In genomic region chr19:45385392-45386221, GRCh38 we compare ENCODE assay signal across 14 cellular contexts. TPM values are rescaled to one million over a fixed set of nuclear protein-coding genes. Genes with fewer than 3 reads are reported as not detected.
DNase-seq lines count a peak whose midpoint lies in the region; ATAC-seq and TF ChIP-seq lines count a peak whose summit lies in the region.
"Had no signal": no experiment of that assay in that cellular context is flagged by ENCODE, and none has a peak within 500 bp of the region (broad histone marks: within the 10 kb centered on the region; RNA-seq: fewer than 3 reads in every experiment).

No MANE protein-coding gene starts in this region.

- H3K4me1 ChIP-seq in iPS-15b (ENCODE audit: control insufficient read depth, insufficient read depth, low read length): no peaks in the 10 kb centered on the region

- H3K4me3 Mint-ChIP-seq in T-cell (no peak overlapping the region), nephron progenitor cell (no peak overlapping the region)
- H3K4me3 Mint-ChIP-seq in stimulated activated naive B cell treated with anti-CD40 and anti-IgM and Interleukin-4, amounts not matched to agents 10 μg/mL and 1 μg/mL and 100 μg/mL, for 72 hours: no peak overlapping the region

- peak overlapping the region; percentile 37 for H3K4me3 ChIP-seq in iPS-15b (ENCODE audit: low read depth, low read length)
- H3K4me3 ChIP-seq: thoracic aorta had no signal

- H3K27ac Mint-ChIP-seq in T-cell: no peak overlapping the region
- H3K27ac Mint-ChIP-seq in stimulated activated naive B cell treated with anti-CD40 and anti-IgM and Interleukin-4, amounts not matched to agents 10 μg/mL and 1 μg/mL and 100 μg/mL, for 72 hours: peak overlapping the region; percentile 20
- no peak overlapping the region for H3K27ac Mint-ChIP-seq in nephron progenitor cell

- POLR2A ChIA-PET in T-cell (lab: Charles Lee): no interaction called here

- H3K36me3 Mint-ChIP-seq in T-cell: no peaks in the 10 kb centered on the region
- no peaks in the 10 kb centered on the region for H3K36me3 Mint-ChIP-seq in stimulated activated naive B cell treated with anti-CD40 and anti-IgM and Interleukin-4, amounts not matched to agents 10 μg/mL and 1 μg/mL and 100 μg/mL, for 72 hours
- H3K36me3 Mint-ChIP-seq in nephron progenitor cell (ENCODE audit: low read depth): no peaks in the 10 kb centered on the region

- H3K36me3 ChIP-seq in iPS-15b (ENCODE audit: control insufficient read depth, insufficient read depth, low read length): no peaks in the 10 kb centered on the region

- ATAC-seq in T-cell (replicated peaks in 1 of 4) (peak in 3 of 4 experiments; percentile 12 to 49 (median 38)), GM19324 (IDR thresholded peaks at IDR 0.05; ENCODE audit: low FRiP score, unreplicated experiment) (no peak)
- ATAC-seq in stimulated activated naive B cell treated with anti-CD40 and anti-IgM and Interleukin-4, amounts not matched to agents 10 μg/mL and 1 μg/mL and 100 μg/mL, for 72 hours (replicated peaks): no peak

- H3K4me1 Mint-ChIP-seq in T-cell (peaks cover 0 to 3% (median 2%) of the 10 kb centered on the region in 3 donors), nephron progenitor cell (no peaks in the 10 kb centered on the region)
- H3K4me1 Mint-ChIP-seq in stimulated activated naive B cell treated with anti-CD40 and anti-IgM and Interleukin-4, amounts not matched to agents 10 μg/mL and 1 μg/mL and 100 μg/mL, for 72 hours: peaks cover 3 to 16% of the 10 kb centered on the region in 2 donors

- no peak overlapping the region for H3K9ac ChIP-seq in iPS-15b (ENCODE audit: low read depth, low read length)

- DNase-seq in NCI-H1436 (lab: John Stamatoyannopoulos, UW): peak; percentile 6
- DNase-seq in NCI-H1436 treated with DMSO at 0.1 percent for 48 hours (lab: John Stamatoyannopoulos, UW): no peak
- DNase-seq in T-cell: peak in 1 of 34 experiments; percentile 14
- no peak for DNase-seq in stimulated activated naive B cell treated with anti-CD40 and anti-IgM and Interleukin-4, amounts not matched to agents 10 μg/mL and 1 μg/mL and 100 μg/mL, for 72 hours
- no peak for DNase-seq in nephron progenitor cell
- DNase-seq in stimulated activated CD4-positive, alpha-beta T cell treated with anti-CD3 and anti-CD28 coated beads, Interleukin-2, amount 100 ng/mL, for 48 hours: no peak
- DNase-seq: activated CD8-positive, alpha-beta memory T cell treated with anti-CD3 and anti-CD28 coated beads for 24 hours; activated naive CD4-positive, alpha-beta T cell treated with anti-CD3 and anti-CD28 coated beads, Interleukin-2, amount 50 U/mL, for 16 hours; EL; mammary epithelial cell; T-helper 2 cell had no signal

- H3K9me3 ChIP-seq in iPS-15b (ENCODE audit: control insufficient read depth, insufficient read depth, low read length): no peaks in the 10 kb centered on the region
- H3K9me3 ChIP-seq: thoracic aorta had no signal

- TF ChIP-seq CTCF in nephron progenitor cell (IDR thresholded peaks at IDR 0.05): no peak

- CTCF ChIA-PET in T-cell (lab: Charles Lee): no interaction called here

- H3K9me3 Mint-ChIP-seq in T-cell: no peaks in the 10 kb centered on the region
- no peaks in the 10 kb centered on the region for H3K9me3 Mint-ChIP-seq in stimulated activated naive B cell treated with anti-CD40 and anti-IgM and Interleukin-4, amounts not matched to agents 10 μg/mL and 1 μg/mL and 100 μg/mL, for 72 hours
- H3K9me3 Mint-ChIP-seq in nephron progenitor cell: no peaks in the 10 kb centered on the region

- H3K27me3 Mint-ChIP-seq in T-cell: peaks cover 22 to 31% of the 10 kb centered on the region in 2 donors
- H3K27me3 Mint-ChIP-seq in stimulated activated naive B cell treated with anti-CD40 and anti-IgM and Interleukin-4, amounts not matched to agents 10 μg/mL and 1 μg/mL and 100 μg/mL, for 72 hours: peaks cover 15 to 36% of the 10 kb centered on the region in 2 donors
- H3K27me3 Mint-ChIP-seq in nephron progenitor cell (ENCODE audit: low read depth, poor library complexity): peaks cover 52% of the 10 kb centered on the region

- peaks cover 24% of the 10 kb centered on the region for H3K27me3 ChIP-seq in iPS-15b (ENCODE audit: control insufficient read depth, insufficient read depth, low read length)

RNA-seq across cellular contexts. Expression of gene ERCC2, which starts 15.2 kb away (rescaled TPM):
- total RNA-seq in T-cell: 10 to 100 TPM; 14.5 to 23.2 (median 21.3) TPM

RNA-seq across cellular contexts. Expression of gene PPP1R13L, which starts 19.3 kb away (rescaled TPM):
- 10 to 100 TPM in 4 of 5 donors, 1 to 10 TPM in 1; 7.9 to 15.7 (median 12.5) TPM for total RNA-seq in T-cell

RNA-seq across cellular contexts. Expression of gene POLR1G, which starts 20.8 kb away (rescaled TPM):
- total RNA-seq in T-cell: 1 to 10 TPM in 3 of 5 donors, under 1 TPM in 2; 0.82 to 6.2 (median 5.0) TPM

RNA-seq across cellular contexts. Expression of gene ERCC1, which starts 38.1 kb away (rescaled TPM):
- 10 to 100 TPM; 41.7 to 55.4 (median 51.6) TPM for total RNA-seq in T-cell

RNA-seq across cellular contexts. Expression of gene KLC3, which starts 45.1 kb away (rescaled TPM):
- under 1 TPM in 1 of 5 donors, not detected in 4; 0.35 TPM for total RNA-seq in T-cell
- total RNA-seq: thoracic aorta had no signal

Comparison
In these comparisons a context has a peak if more than half of its experiments do, and no peak if none do; other contexts are left out.
1. ATAC-seq: peak in T-cell (3 of 4); none in stimulated activated naive B cell treated with anti-CD40 and anti-IgM and Interleukin-4, amounts not matched to agents 10 μg/mL and 1 μg/mL and 100 μg/mL, for 72 hours (0 of 2) and GM19324 (single experiment).